ENCODE assay signal across 8 cellular contexts in genomic region chr9:137421838-137422667, GRCh38. TPM values are rescaled to one million over a fixed set of nuclear protein-coding genes. Genes with fewer than 3 reads are reported as not detected.
DNase-seq lines count a peak whose midpoint lies in the region; ATAC-seq and TF ChIP-seq lines count a peak whose summit lies in the region.

No MANE protein-coding gene starts in this region.

- 6% methylated on average over 12 of the region's 12 CpGs for WGBS in hepatocyte (ENCODE audit: low lambda C conversion rate, missing lambda C conversion rate)

- peaks cover 7% of the 10 kb centered on the region for H3K4me1 Mint-ChIP-seq in WTC11
- H3K4me1 Mint-ChIP-seq in stimulated activated naive B cell treated with anti-CD40 and anti-IgM and Interleukin-4, amounts not matched to agents 10 μg/mL and 1 μg/mL and 100 μg/mL, for 72 hours, result peaks cover 5 to 6% of the 10 kb centered on the region in 2 donors

- H3K79me2 ChIP-seq in hepatocyte, result peaks cover 46% of the 10 kb centered on the region

- peak overlapping the region; percentile 98 for H3K4me3 ChIP-seq in hepatocyte

- H4K20me1 ChIP-seq in hepatocyte (ENCODE audit: insufficient read depth, poor library complexity, severe bottlenecking), result no peaks in the 10 kb centered on the region

- peak; percentile 31 for DNase-seq in NCI-H1092 treated with DMSO at 0.1 percent for 48 hours (lab: John Stamatoyannopoulos, UW)
- no peak for DNase-seq in NCI-H1092 (lab: John Stamatoyannopoulos, UW)
- no peak for DNase-seq in WTC11 (ENCODE audit: low spot score)
- DNase-seq in hepatocyte (ENCODE audit: low spot score), result peak; percentile 5
- DNase-seq in stimulated activated naive B cell treated with anti-CD40 and anti-IgM and Interleukin-4, amounts not matched to agents 10 μg/mL and 1 μg/mL and 100 μg/mL, for 72 hours, result no peak
- no peak for DNase-seq in COLO829 (ENCODE audit: low spot score)
- no peak for DNase-seq in NCI-H2029 (lab: John Stamatoyannopoulos, UW)
- DNase-seq in GOT3 (lab: John Stamatoyannopoulos, UW), result no peak

- no peaks in the 10 kb centered on the region for H3K27me3 ChIP-seq in hepatocyte

- no peak for ATAC-seq in WTC11
- no peak for ATAC-seq in stimulated activated naive B cell treated with anti-CD40 and anti-IgM and Interleukin-4, amounts not matched to agents 10 μg/mL and 1 μg/mL and 100 μg/mL, for 72 hours (replicated peaks)

- no peaks in the 10 kb centered on the region for H3K9me3 Mint-ChIP-seq in WTC11
- no peaks in the 10 kb centered on the region for H3K9me3 Mint-ChIP-seq in stimulated activated naive B cell treated with anti-CD40 and anti-IgM and Interleukin-4, amounts not matched to agents 10 μg/mL and 1 μg/mL and 100 μg/mL, for 72 hours

- H3K4me2 ChIP-seq in hepatocyte, result peak overlapping the region; percentile 98

- H3K27ac ChIP-seq in hepatocyte, result peak overlapping the region; percentile 88

- no peaks in the 10 kb centered on the region for H3K9me3 ChIP-seq in hepatocyte (ENCODE audit: low read depth)

- H3K27ac Mint-ChIP-seq in WTC11, result 0 out of 2 replicates have a peak overlapping the region, but pooled peaks have one; percentile 78
- H3K27ac Mint-ChIP-seq in stimulated activated naive B cell treated with anti-CD40 and anti-IgM and Interleukin-4, amounts not matched to agents 10 μg/mL and 1 μg/mL and 100 μg/mL, for 72 hours, result peak overlapping the region; percentile 77

- H3K36me3 Mint-ChIP-seq in WTC11, result no peaks in the 10 kb centered on the region
- H3K36me3 Mint-ChIP-seq in stimulated activated naive B cell treated with anti-CD40 and anti-IgM and Interleukin-4, amounts not matched to agents 10 μg/mL and 1 μg/mL and 100 μg/mL, for 72 hours, result no peaks in the 10 kb centered on the region

- no peak for TF ChIP-seq CTCF in WTC11 (IDR thresholded peaks at IDR 0.05)
- TF ChIP-seq CTCF in hepatocyte (IDR thresholded peaks at IDR 0.05; ENCODE audit: poor library complexity), result no peak

- no peaks in the 10 kb centered on the region; the same call in 1 of the 2 replicates for H3K27me3 Mint-ChIP-seq in WTC11 (ENCODE audit: low read depth)
- H3K27me3 Mint-ChIP-seq in stimulated activated naive B cell treated with anti-CD40 and anti-IgM and Interleukin-4, amounts not matched to agents 10 μg/mL and 1 μg/mL and 100 μg/mL, for 72 hours, result no peaks in the 10 kb centered on the region

- H2AFZ ChIP-seq in hepatocyte, result peak overlapping the region; percentile 99

- H3K36me3 ChIP-seq in hepatocyte (replicated peaks; ENCODE audit: insufficient read depth, low read depth), result no peaks in the 10 kb centered on the region

- CTCF ChIA-PET in WTC11 (lab: Charles Lee), result interaction anchor here (0.5 to 2.5 kb wide), 19 partner anchors 9 to 430 kb away, joined by 3 to 38 read pairs (median 11); partner anchors contain the start of genes ENTPD8, NRARP, NSMF and PAXX

- no peaks in the 10 kb centered on the region for H3K9me2 ChIP-seq in hepatocyte (replicated peaks; ENCODE audit: insufficient read depth)

- H3K4me3 Mint-ChIP-seq in WTC11, result peak overlapping the region; percentile 88
- peak overlapping the region; percentile 84 to 88 for H3K4me3 Mint-ChIP-seq in stimulated activated naive B cell treated with anti-CD40 and anti-IgM and Interleukin-4, amounts not matched to agents 10 μg/mL and 1 μg/mL and 100 μg/mL, for 72 hours

- peaks cover 20% of the 10 kb centered on the region for H3K4me1 ChIP-seq in hepatocyte (ENCODE audit: insufficient read depth)

- POLR2A ChIA-PET in WTC11 (lab: Charles Lee), result interaction anchor here (1.8 kb wide), 1 partner anchor 32 kb away, joined by 11 read pairs; no protein-coding TSS in a partner anchor

TF ChIP-seq in WTC11, 78 proteins besides CTCF, POLR2A, EP300 and RAD21:
- TF ChIP-seq NFE2L1 (CRISPR knock-in tag; IDR thresholded peaks at IDR 0.05), result no peak
TF ChIP-seq in WTC11: peak in this region for 0.

RNA-seq across cellular contexts. Expression of gene EXD3, which starts 0.9 kb away (rescaled TPM):
- 20.4 to 23.1 TPM (median 21.2 TPM) in 3 replicates for total RNA-seq in WTC11 (2021)
- 7.3 and 11.8 TPM in 2 replicates for total RNA-seq in hepatocyte
- 21.6 and 24.9 TPM in 2 replicates for polyA plus RNA-seq in hepatocyte

RNA-seq across cellular contexts. Expression of gene NOXA1, which starts 1.1 kb away (rescaled TPM):
- total RNA-seq in WTC11 (2021) (2.9 to 5.9 TPM (median 4.8 TPM) in 3 replicates), hepatocyte (7.2 and 8.2 TPM in 2 replicates)
- 12.5 and 13.9 TPM in 2 replicates for polyA plus RNA-seq in hepatocyte

RNA-seq across cellular contexts. Expression of gene ENTPD8, which starts 19.1 kb away (rescaled TPM):
- 2.0 to 2.5 TPM (median 2.3 TPM) in 3 replicates for total RNA-seq in WTC11 (2021)
- 6.1 and 7.1 TPM in 2 replicates for total RNA-seq in hepatocyte
- 14.2 and 16.5 TPM in 2 replicates for polyA plus RNA-seq in hepatocyte

RNA-seq across cellular contexts. Expression of gene NSMF, which starts 37.1 kb away (rescaled TPM):
- total RNA-seq in WTC11 (2021) (61.6 to 63.7 TPM (median 61.9 TPM) in 3 replicates), hepatocyte (37.2 and 39.5 TPM in 2 replicates)
- 51.6 and 54.7 TPM in 2 replicates for polyA plus RNA-seq in hepatocyte

Comparison
In these comparisons a context has a peak if more than half of its experiments do, and no peak if none do; other contexts are left out.
1. DNase-seq: peak in NCI-H1092 treated with DMSO at 0.1 percent for 48 hours (single experiment) and hepatocyte (single experiment); none in NCI-H1092 (single experiment), WTC11 (single experiment), stimulated activated naive B cell treated with anti-CD40 and anti-IgM and Interleukin-4, amounts not matched to agents 10 μg/mL and 1 μg/mL and 100 μg/mL, for 72 hours (single experiment), COLO829 (single experiment), NCI-H2029 (single experiment) and GOT3 (single experiment).